In genomic region chr14:104979758-104980591, GRCh38 we compare ENCODE assay signal across 8 cellular contexts. TPM values are rescaled to one million over a fixed set of nuclear protein-coding genes. Genes with fewer than 3 reads are reported as not detected.
A peak's percentile ranks its signal among the peaks of the same experiment; 100 is the strongest.
DNase-seq lines count a peak whose midpoint lies in the region; ATAC-seq and TF ChIP-seq lines count a peak whose summit lies in the region.

No MANE protein-coding gene starts in this region.

- H3K27ac Mint-ChIP-seq in naive B cell: peak overlapping the region in 2 of 6 donors; percentile 18 to 34

- peak overlapping the region in 5 of 8 donors; percentile 22 to 71 (median 49) for H3K4me3 Mint-ChIP-seq in naive B cell

- TF ChIP-seq CTCF in choroid plexus epithelial cell (conservative IDR thresholded peaks at IDR 0.05; ENCODE audit: low read depth, low read length): no peak

- DNase-seq in ACHN (peak; percentile 69), M059J (ENCODE audit: low read depth) (peak; percentile 82), choroid plexus epithelial cell (ENCODE audit: low read depth) (peak; percentile 42), naive B cell (no peak), NCI-H524 treated with DMSO at 0.1 percent for 48 hours (lab: John Stamatoyannopoulos, UW) (no peak), NCI-H1105 (lab: John Stamatoyannopoulos, UW) (no peak)

- ATAC-seq in naive B cell (ENCODE audit: low read depth in 2 of 2) (no peak), HG02642 (IDR thresholded peaks at IDR 0.05; ENCODE audit: poor library complexity, unreplicated experiment) (no peak), GM21447 (IDR thresholded peaks at IDR 0.05; ENCODE audit: unreplicated experiment) (no peak)

- peaks cover 0 to 2% (median 0%) of the 10 kb centered on the region in 7 donors for H3K9me3 Mint-ChIP-seq in naive B cell

- in situ Hi-C loops in ACHN (cut with HindIII; ENCODE audit: low pct_ligation_motif_present, low pct_unique_long_range_greater_than_20kb, low sequenced_read_pairs): no loop called here

- no peaks in the 10 kb centered on the region for H3K36me3 Mint-ChIP-seq in naive B cell

- H3K4me3 ChIP-seq in choroid plexus epithelial cell (ENCODE audit: low read depth, low read length): no peak overlapping the region

- H3K27me3 Mint-ChIP-seq in naive B cell: peaks cover 11 to 38% (median 25%) of the 10 kb centered on the region in 3 donors

- peaks cover 17 to 27% (median 21%) of the 10 kb centered on the region in 3 donors for H3K4me1 Mint-ChIP-seq in naive B cell

RNA-seq across cellular contexts. Expression of gene AHNAK2, which starts 1.8 kb away (rescaled TPM):
- total RNA-seq in M059J (2014; rRNA removed; shearing (Covaris generic)): 3.2 and 4.7 TPM in 2 replicates
- polyA plus RNA-seq in naive B cell (ENCODE audit: low read depth in 6 of 6): under 1 TPM in 5 of 6 donors, not detected in 1; 0.63 to 0.92 (median 0.70) TPM

RNA-seq across cellular contexts. Expression of gene CLBA1, which starts 5.6 kb away (rescaled TPM):
- 3.3 and 5.6 TPM in 2 replicates for total RNA-seq in M059J (2014; rRNA removed; shearing (Covaris generic))
- polyA plus RNA-seq in naive B cell (ENCODE audit: low read depth in 6 of 6): 1 to 10 TPM in 1 of 6 donors, under 1 TPM in 4, not detected in 1; 0.59 to 1.1 (median 0.85) TPM

RNA-seq across cellular contexts. Expression of gene CDCA4, which starts 40.9 kb away (rescaled TPM):
- total RNA-seq in M059J (2014; rRNA removed; shearing (Covaris generic)): 32.5 and 40.5 TPM in 2 replicates
- polyA plus RNA-seq in naive B cell (ENCODE audit: low read depth in 6 of 6): 10 to 100 TPM in 1 of 6 donors, 1 to 10 TPM in 5; 4.6 to 11.9 (median 6.7) TPM

RNA-seq across cellular contexts. Expression of gene PLD4, which starts 55.3 kb away (rescaled TPM):
- total RNA-seq in M059J (2014; rRNA removed; shearing (Covaris generic)): not detected in 2 replicates
- 100 to 1,000 TPM in 5 of 6 donors, 10 to 100 TPM in 1; 77.4 to 264 (median 182) TPM for polyA plus RNA-seq in naive B cell (ENCODE audit: low read depth in 6 of 6)

Comparison
In these comparisons a context has a peak if more than half of its experiments do, and no peak if none do; other contexts are left out.
1. DNase-seq: peak in ACHN (single experiment), M059J (single experiment) and choroid plexus epithelial cell (single experiment); none in naive B cell (single experiment), NCI-H524 treated with DMSO at 0.1 percent for 48 hours (single experiment) and NCI-H1105 (single experiment).